ENCODE assay signal across 15 cellular contexts in the genomic region with DNA sequence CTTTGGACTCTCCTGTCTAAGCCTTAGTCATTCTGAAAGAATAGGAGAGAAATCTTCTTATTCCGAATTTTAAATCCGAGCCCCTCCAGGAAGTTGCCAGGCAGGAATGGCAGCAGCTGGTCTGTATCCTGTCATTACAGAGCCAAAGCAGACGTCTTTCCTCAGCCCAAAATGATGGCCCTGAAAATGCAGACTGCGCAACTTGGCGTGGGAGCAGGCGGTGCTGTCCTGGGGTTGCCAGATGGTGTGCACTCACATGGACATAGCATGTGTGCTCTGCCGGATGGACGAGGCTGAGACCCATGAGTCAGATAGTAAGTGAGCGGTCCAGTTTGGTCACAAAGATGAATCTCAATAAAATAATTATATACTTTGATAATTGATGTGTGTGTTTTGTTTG.
DNase-seq lines count a peak whose midpoint lies in the region; ATAC-seq, FAIRE-seq and TF ChIP-seq lines count a peak whose summit lies in the region.
"Had no signal": no experiment of that assay in that cellular context is flagged by ENCODE, and none has a peak within 500 bp of the region (broad histone marks: within the 10 kb centered on the region; RNA-seq: fewer than 3 reads in every experiment).

No MANE protein-coding gene starts in this region.

- no peaks in the 10 kb centered on the region for H3K9me3 ChIP-seq in H9 (ENCODE audit: control insufficient read depth, low read depth, low read length)
- H3K9me3 ChIP-seq in H1 (ENCODE audit: insufficient read depth in 2 of 2, low read depth in 1 of 2, low read length in 1 of 2), result no peaks in the 10 kb centered on the region
- H3K9me3 ChIP-seq in lower lobe of right lung, result no peaks in the 10 kb centered on the region
- H3K9me3 ChIP-seq: BLaER1, HAP-1 had no signal

- no peak for TF ChIP-seq RAD21 in H1 (IDR thresholded peaks at IDR 0.05 in 1 of 2, conservative IDR thresholded peaks at IDR 0.05 in 1 of 2; ENCODE audit: low read depth in 2 of 2, low read length in 2 of 2)

- H3K4me3 Mint-ChIP-seq in H9, result no peak overlapping the region
- H3K4me3 Mint-ChIP-seq in progenitor cell of endocrine pancreas (ENCODE audit: low read depth), result no peak overlapping the region
- H3K4me3 Mint-ChIP-seq: CD4-positive, CD25-positive, alpha-beta regulatory T cell; GM23338 had no signal

- H3K23ac ChIP-seq in H9 (ENCODE audit: insufficient read length, low read depth, low read length), result no peak overlapping the region
- no peak overlapping the region for H3K23ac ChIP-seq in H1 (ENCODE audit: insufficient read length)

- H3K79me2 ChIP-seq in H9 (ENCODE audit: insufficient read depth, low read length), result no peaks in the 10 kb centered on the region
- no peaks in the 10 kb centered on the region for H3K79me2 ChIP-seq in H1 (ENCODE audit: control insufficient read depth in 1 of 2, insufficient read depth in 2 of 2, low read length in 2 of 2)

- H2BK15ac ChIP-seq in H9 (ENCODE audit: low read depth, low read length), result peak overlapping the region; percentile 37; the same call in 1 of the 2 replicates
- no peak overlapping the region for H2BK15ac ChIP-seq in H1 (ENCODE audit: low read length)

- H3K9ac ChIP-seq in H9 (ENCODE audit: extremely low read depth, insufficient read length, low read length) (no peak overlapping the region), H1 (replicated peaks in 1 of 4; ENCODE audit: extremely low read depth in 1 of 4, low read depth in 3 of 4, low read length in 3 of 4) (no peak overlapping the region)
- H3K9ac ChIP-seq: BLaER1 had no signal

- H3K23me2 ChIP-seq in H9 (ENCODE audit: insufficient read length, low read depth, low read length, poor library complexity, severe bottlenecking) (no peaks in the 10 kb centered on the region), H1 (ENCODE audit: low read depth, low read length) (no peaks in the 10 kb centered on the region)

- DNase-seq in H9 (no peak), H1 (ENCODE audit: low read depth in 1 of 2, low spot score in 2 of 2) (no peak), lower lobe of right lung (no peak), progenitor cell of endocrine pancreas (ENCODE audit: low spot score, unreplicated experiment) (no peak), HK-2 (ENCODE audit: unreplicated experiment) (no peak), T-helper 2 cell (no peak)
- no peak for DNase-seq in effector CD4-positive, alpha-beta T cell
- DNase-seq: 8988T; AML-193; CD4-positive, CD25-positive, alpha-beta regulatory T cell; DMS53 had no signal

- H3K9me3 Mint-ChIP-seq in H9, result peaks cover 0 to 4% of the 10 kb centered on the region in 2 experiments; a peak in 2 of 5 replicates
- peaks cover 4% of the 10 kb centered on the region for H3K9me3 Mint-ChIP-seq in progenitor cell of endocrine pancreas (ENCODE audit: low read depth)
- H3K9me3 Mint-ChIP-seq: GM23338 had no signal

- TF ChIP-seq EP300 in H1 (IDR thresholded peaks at IDR 0.05; ENCODE audit: borderline replicate concordance in 1 of 2, low read depth in 2 of 2, low read length in 2 of 2), result no peak

- TF ChIP-seq CTCF in H9 (conservative IDR thresholded peaks at IDR 0.05), result no peak
- no peak for TF ChIP-seq CTCF in H1 (IDR thresholded peaks at IDR 0.05; ENCODE audit: control extremely low read depth in 1 of 3, insufficient read depth in 1 of 3, low read depth in 1 of 3, low read length in 3 of 3)
- TF ChIP-seq CTCF in lower lobe of right lung (IDR thresholded peaks at IDR 0.05), result no peak
- no peak for TF ChIP-seq CTCF in progenitor cell of endocrine pancreas (IDR thresholded peaks at IDR 0.05; ENCODE audit: unreplicated experiment)

- H3K27me3 ChIP-seq in H9 (ENCODE audit: insufficient read depth, low read length) (no peaks in the 10 kb centered on the region), H1 (replicated peaks in 1 of 4; ENCODE audit: control insufficient read depth in 3 of 4, extremely low read depth in 1 of 4, insufficient read depth in 3 of 4, low read length in 3 of 4) (no peaks in the 10 kb centered on the region), lower lobe of right lung (ENCODE audit: low read depth) (no peaks in the 10 kb centered on the region)
- H3K27me3 ChIP-seq: BLaER1 had no signal

- CTCF ChIA-PET in H1 (lab: Charles Lee; ENCODE audit: partially characterized antibody), result interaction anchor here (1.2 kb wide), 1 partner anchor 658 kb away, joined by 4 read pairs; no protein-coding TSS in a partner anchor

- H3K14ac ChIP-seq in H9 (ENCODE audit: insufficient read depth, low read length) (no peak overlapping the region), H1 (ENCODE audit: insufficient read length) (peak overlapping the region; percentile 81)

- H4K5ac ChIP-seq in H9 (ENCODE audit: insufficient read length, low read depth, low read length) (no peak overlapping the region), H1 (ENCODE audit: insufficient read length, low read depth, low read length) (no peak overlapping the region)

- no peak overlapping the region for H4K8ac ChIP-seq in H9 (replicated peaks; ENCODE audit: insufficient read length, low read depth, low read length)
- H4K8ac ChIP-seq in H1 (ENCODE audit: extremely low read depth, insufficient read depth, low read length), result no peak overlapping the region

- H3K4me1 ChIP-seq in H9 (ENCODE audit: insufficient read depth, low read length), result no peaks in the 10 kb centered on the region; the same call in 1 of the 2 replicates
- peaks cover 0 to 13% (median 2%) of the 10 kb centered on the region in 4 experiments; a peak in 3 of 7 replicates for H3K4me1 ChIP-seq in H1 (replicated peaks in 1 of 4; ENCODE audit: control insufficient read depth in 3 of 4, insufficient read depth in 4 of 4, low read length in 3 of 4)
- H3K4me1 ChIP-seq in lower lobe of right lung, result no peaks in the 10 kb centered on the region
- H3K4me1 ChIP-seq: BLaER1, HAP-1 had no signal

- H3K4me2 ChIP-seq in H9 (ENCODE audit: insufficient read depth, insufficient read length, low read length), result no peak overlapping the region
- no peak overlapping the region for H3K4me2 ChIP-seq in H1 (ENCODE audit: insufficient read depth in 1 of 2, low read depth in 2 of 2, low read length in 2 of 2)
- H3K4me2 ChIP-seq: BLaER1, GM23338 had no signal

- H2BK12ac ChIP-seq in H9 (ENCODE audit: insufficient read length, low read depth, low read length) (no peak overlapping the region), H1 (ENCODE audit: low read depth, low read length) (no peak overlapping the region)

- H2BK120ac ChIP-seq in H9 (ENCODE audit: low read depth, low read length, poor library complexity, severe bottlenecking) (no peak overlapping the region), H1 (replicated peaks; ENCODE audit: low read depth, low read length) (no peak overlapping the region)

- H2AK5ac ChIP-seq in H9 (ENCODE audit: insufficient read length, low read length) (no peak overlapping the region), H1 (ENCODE audit: low read depth, low read length) (no peak overlapping the region; the same call in 1 of the 2 replicates)

- TF ChIP-seq POLR2A in H1 (IDR thresholded peaks at IDR 0.05; ENCODE audit: control extremely low read depth in 1 of 2, low read depth in 2 of 2, low read length in 2 of 2), result no peak

- H3K18ac ChIP-seq in H9 (ENCODE audit: insufficient read length, low read depth, low read length) (no peak overlapping the region), H1 (ENCODE audit: extremely low read depth, low read length) (no peak overlapping the region; the same call in 1 of the 2 replicates)

- no peak overlapping the region for H3K56ac ChIP-seq in H9 (ENCODE audit: insufficient read length, low read depth, low read length)
- H3K56ac ChIP-seq in H1 (replicated peaks; ENCODE audit: insufficient read length, low read depth, low read length), result no peak overlapping the region

- H3K27me3 Mint-ChIP-seq in H9 (ENCODE audit: low read depth) (no peaks in the 10 kb centered on the region), progenitor cell of endocrine pancreas (no peaks in the 10 kb centered on the region)
- H3K27me3 Mint-ChIP-seq: CD4-positive, CD25-positive, alpha-beta regulatory T cell had no signal

- H3K27ac ChIP-seq in H9 (ENCODE audit: insufficient read length, low read depth, low read length) (no peak overlapping the region), H1 (ENCODE audit: low read depth, low read length) (no peak overlapping the region), lower lobe of right lung (no peak overlapping the region)
- H3K27ac ChIP-seq: BLaER1, HL-60 had no signal

- H4K91ac ChIP-seq in H9 (ENCODE audit: insufficient read length, low read depth, low read length) (no peak overlapping the region), H1 (replicated peaks; ENCODE audit: insufficient read length, low read length) (no peak overlapping the region)

- no peak overlapping the region for H3K27ac Mint-ChIP-seq in H9
- peak overlapping the region; percentile 49 for H3K27ac Mint-ChIP-seq in progenitor cell of endocrine pancreas
- H3K27ac Mint-ChIP-seq: CD4-positive, CD25-positive, alpha-beta regulatory T cell; GM23338 had no signal

- peak; percentile 29 to 50 for ATAC-seq in lower lobe of right lung
- ATAC-seq: GM23338 had no signal

- H3T11ph ChIP-seq in H9 (ENCODE audit: low read length), result no peak overlapping the region

- POLR2A ChIA-PET in H1 (lab: Charles Lee; ENCODE audit: partially characterized antibody), result no interaction called here

- intact Hi-C loops in lower lobe of right lung (cut with DNase I), result no loop called here

- H3K79me1 ChIP-seq in H9 (ENCODE audit: insufficient read depth, low read depth, low read length, poor library complexity, severe bottlenecking), result no peaks in the 10 kb centered on the region
- no peaks in the 10 kb centered on the region for H3K79me1 ChIP-seq in H1 (ENCODE audit: low read depth, low read length)

- no peak for FAIRE-seq in H1 (lab: Jason Lieb, UNC)

- H4K20me1 ChIP-seq in H9 (ENCODE audit: control insufficient read depth, insufficient read depth, insufficient read length) (no peaks in the 10 kb centered on the region), H1 (replicated peaks in 1 of 2; ENCODE audit: control insufficient read depth in 1 of 2, insufficient read depth in 2 of 2, low read length in 2 of 2) (no peaks in the 10 kb centered on the region)
- H4K20me1 ChIP-seq: BLaER1 had no signal

- H2BK20ac ChIP-seq in H9 (ENCODE audit: low read depth, low read length, poor library complexity, severe bottlenecking) (no peak overlapping the region), H1 (ENCODE audit: low read length) (no peak overlapping the region)

- no peaks in the 10 kb centered on the region; a peak in 1 of 8 replicates for H3K36me3 ChIP-seq in H1 (ENCODE audit: control insufficient read depth in 2 of 4, insufficient read depth in 4 of 4, low read length in 3 of 4)
- H3K36me3 ChIP-seq in lower lobe of right lung, result no peaks in the 10 kb centered on the region
- H3K36me3 ChIP-seq: BLaER1, HAP-1 had no signal

- no peak overlapping the region for H3K4ac ChIP-seq in H9 (ENCODE audit: low read depth, low read length)
- H3K4ac ChIP-seq in H1 (replicated peaks; ENCODE audit: insufficient read length, low read depth, low read length), result no peak overlapping the region

- H3K4me1 Mint-ChIP-seq in H9 (peaks cover 34 to 36% of the 10 kb centered on the region in 2 experiments), progenitor cell of endocrine pancreas (ENCODE audit: low read depth) (peaks cover 37% of the 10 kb centered on the region)
- H3K4me1 Mint-ChIP-seq: CD4-positive, CD25-positive, alpha-beta regulatory T cell had no signal

- WGBS in H9 (ENCODE audit: extremely low coverage, insufficient read length, low lambda C conversion rate), result no CpG with 5 or more reads among the region's 9 CpGs
- WGBS in H1 (ENCODE audit: extremely low coverage in 1 of 2, insufficient coverage in 1 of 2, insufficient read length in 1 of 2, insufficient replicate concordance in 2 of 2, low coverage in 1 of 2, low lambda C conversion rate in 2 of 2, missing lambda C conversion rate in 1 of 2), 2 experiments, result 92% methylated on average over 9 of the region's 9 CpGs; no CpG with 5 or more reads in 1 of the 2 experiments

- peaks cover 0 to 5% (median 0%) of the 10 kb centered on the region in 3 experiments; a peak in 2 of 7 replicates for H3K36me3 Mint-ChIP-seq in H9 (ENCODE audit: insufficient read depth in 1 of 3, low read depth in 3 of 3)
- H3K36me3 Mint-ChIP-seq in progenitor cell of endocrine pancreas (ENCODE audit: insufficient read depth), result peaks cover 1% of the 10 kb centered on the region
- H3K36me3 Mint-ChIP-seq: CD4-positive, CD25-positive, alpha-beta regulatory T cell had no signal

- H2AFZ ChIP-seq in H9 (ENCODE audit: low read length), result no peak overlapping the region
- H2AFZ ChIP-seq in H1 (ENCODE audit: low read length), result no peak overlapping the region

- no peak overlapping the region for H2BK5ac ChIP-seq in H9 (ENCODE audit: insufficient read length, low read length)
- no peak overlapping the region for H2BK5ac ChIP-seq in H1 (ENCODE audit: low read depth, low read length)

- no peak overlapping the region for H3K4me3 ChIP-seq in H1 (ENCODE audit: extremely low read depth in 1 of 4, insufficient read depth in 2 of 4, low read depth in 3 of 4, low read length in 4 of 4)
- H3K4me3 ChIP-seq in lower lobe of right lung, result no peak overlapping the region
- H3K4me3 ChIP-seq: BLaER1, GM23338, HAP-1 had no signal
